ENCODE assay signal across 1 cellular context in genomic region chr7:36389371-36390198, GRCh38.
A peak's percentile ranks its signal among the peaks of the same experiment; 100 is the strongest.
TF ChIP-seq lines count a peak whose summit lies in the region.

A gene with protein sequence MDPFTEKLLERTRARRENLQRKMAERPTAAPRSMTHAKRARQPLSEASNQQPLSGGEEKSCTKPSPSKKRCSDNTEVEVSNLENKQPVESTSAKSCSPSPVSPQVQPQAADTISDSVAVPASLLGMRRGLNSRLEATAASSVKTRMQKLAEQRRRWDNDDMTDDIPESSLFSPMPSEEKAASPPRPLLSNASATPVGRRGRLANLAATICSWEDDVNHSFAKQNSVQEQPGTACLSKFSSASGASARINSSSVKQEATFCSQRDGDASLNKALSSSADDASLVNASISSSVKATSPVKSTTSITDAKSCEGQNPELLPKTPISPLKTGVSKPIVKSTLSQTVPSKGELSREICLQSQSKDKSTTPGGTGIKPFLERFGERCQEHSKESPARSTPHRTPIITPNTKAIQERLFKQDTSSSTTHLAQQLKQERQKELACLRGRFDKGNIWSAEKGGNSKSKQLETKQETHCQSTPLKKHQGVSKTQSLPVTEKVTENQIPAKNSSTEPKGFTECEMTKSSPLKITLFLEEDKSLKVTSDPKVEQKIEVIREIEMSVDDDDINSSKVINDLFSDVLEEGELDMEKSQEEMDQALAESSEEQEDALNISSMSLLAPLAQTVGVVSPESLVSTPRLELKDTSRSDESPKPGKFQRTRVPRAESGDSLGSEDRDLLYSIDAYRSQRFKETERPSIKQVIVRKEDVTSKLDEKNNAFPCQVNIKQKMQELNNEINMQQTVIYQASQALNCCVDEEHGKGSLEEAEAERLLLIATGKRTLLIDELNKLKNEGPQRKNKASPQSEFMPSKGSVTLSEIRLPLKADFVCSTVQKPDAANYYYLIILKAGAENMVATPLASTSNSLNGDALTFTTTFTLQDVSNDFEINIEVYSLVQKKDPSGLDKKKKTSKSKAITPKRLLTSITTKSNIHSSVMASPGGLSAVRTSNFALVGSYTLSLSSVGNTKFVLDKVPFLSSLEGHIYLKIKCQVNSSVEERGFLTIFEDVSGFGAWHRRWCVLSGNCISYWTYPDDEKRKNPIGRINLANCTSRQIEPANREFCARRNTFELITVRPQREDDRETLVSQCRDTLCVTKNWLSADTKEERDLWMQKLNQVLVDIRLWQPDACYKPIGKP (plus strand): TSS chr7:36389862. CDS start chr7:36390027, 165 bp downstream.

TF ChIP-seq in HepG2, 621 proteins besides CTCF, POLR2A, EP300 and RAD21 (continued from another document and continues in another):
- TF ChIP-seq TIGD3 (CRISPR knock-in tag; IDR thresholded peaks at IDR 0.05; ENCODE audit: borderline replicate concordance) (no peak), ZNF3 (CRISPR knock-in tag; IDR thresholded peaks at IDR 0.05) (no peak), TARDBP (CRISPR knock-in tag; IDR thresholded peaks at IDR 0.05) (0 out of 2 replicates have a peak, but pooled peaks have one; percentile 23), ZNF256 (CRISPR knock-in tag; conservative IDR thresholded peaks at IDR 0.05) (0 out of 2 replicates have a peak, but pooled peaks have one; percentile 25), MED8 (CRISPR knock-in tag; IDR thresholded peaks at IDR 0.05; ENCODE audit: insufficient replicate concordance) (peak; percentile 14), NFRKB (IDR thresholded peaks at IDR 0.05) (no peak), PHF21A (CRISPR knock-in tag; IDR thresholded peaks at IDR 0.05) (0 out of 2 replicates have a peak, but pooled peaks have one; percentile 8), ZNF121 (CRISPR knock-in tag; IDR thresholded peaks at IDR 0.05) (0 out of 2 replicates have a peak, but pooled peaks have one; percentile 36), THYN1 (CRISPR knock-in tag; IDR thresholded peaks at IDR 0.05; ENCODE audit: borderline replicate concordance, low read depth) (no peak), SAFB2 (CRISPR knock-in tag; IDR thresholded peaks at IDR 0.05; ENCODE audit: borderline replicate concordance, low read depth) (no peak), NCOA1 (CRISPR knock-in tag; IDR thresholded peaks at IDR 0.05) (peak; percentile 88), TAF15 (IDR thresholded peaks at IDR 0.05; ENCODE audit: low read depth, low read length, poor library complexity, severe bottlenecking) (no peak), SNAPC2 (CRISPR knock-in tag; IDR thresholded peaks at IDR 0.05) (no peak), FLYWCH1 (CRISPR knock-in tag; IDR thresholded peaks at IDR 0.05) (no peak), ZNF180 (CRISPR knock-in tag; IDR thresholded peaks at IDR 0.05; ENCODE audit: borderline replicate concordance, low read depth) (no peak), YEATS2 (CRISPR knock-in tag; IDR thresholded peaks at IDR 0.05; ENCODE audit: borderline replicate concordance) (no peak), ELF4 (CRISPR knock-in tag; IDR thresholded peaks at IDR 0.05; ENCODE audit: borderline replicate concordance) (no peak), ZKSCAN1 (IDR thresholded peaks at IDR 0.05; ENCODE audit: low read length) (no peak), CENPT (CRISPR knock-in tag; IDR thresholded peaks at IDR 0.05; ENCODE audit: low read depth) (no peak), IKZF4 (CRISPR knock-in tag; IDR thresholded peaks at IDR 0.05; ENCODE audit: borderline replicate concordance, low read depth, not compliant biosample characterization) (no peak), RBAK (CRISPR knock-in tag; IDR thresholded peaks at IDR 0.05) (no peak), XRCC5 (optimal IDR thresholded peaks at IDR 0.05; ENCODE audit: low read length) (peak; percentile 1), ZNF629 (CRISPR knock-in tag; conservative IDR thresholded peaks at IDR 0.05) (no peak), WIZ (CRISPR knock-in tag; IDR thresholded peaks at IDR 0.05) (no peak), ZFP62 (CRISPR knock-in tag; IDR thresholded peaks at IDR 0.05) (no peak), EZH2 (conservative IDR thresholded peaks at IDR 0.05; ENCODE audit: low read depth, low read length) (no peak), ZNF816 (CRISPR knock-in tag; IDR thresholded peaks at IDR 0.05; ENCODE audit: borderline replicate concordance) (peak; percentile 75; the same call in 1 of the 2 replicates), SCMH1 (CRISPR knock-in tag; IDR thresholded peaks at IDR 0.05; ENCODE audit: borderline replicate concordance) (no peak), PHF5A (CRISPR knock-in tag; IDR thresholded peaks at IDR 0.05; ENCODE audit: low read depth, unreplicated experiment) (no peak), CREB1 (IDR thresholded peaks at IDR 0.05) (peak; percentile 6; the same call in 1 of the 2 replicates), CREB1 (CRISPR knock-in tag; IDR thresholded peaks at IDR 0.05) (peak; percentile 36; the same call in 1 of the 2 replicates), TBP (CRISPR knock-in tag; IDR thresholded peaks at IDR 0.05) (no peak), ZNF282 (IDR thresholded peaks at IDR 0.05; ENCODE audit: partially characterized antibody) (no peak), NR2F2 (IDR thresholded peaks at IDR 0.05; ENCODE audit: borderline replicate concordance, low read depth) (no peak), ZNF672 (CRISPR knock-in tag; IDR thresholded peaks at IDR 0.05) (no peak), ZNF549 (CRISPR knock-in tag; IDR thresholded peaks at IDR 0.05) (no peak), ZNF337 (CRISPR knock-in tag; IDR thresholded peaks at IDR 0.05; ENCODE audit: borderline replicate concordance, low read depth) (no peak), GTF2F1 (IDR thresholded peaks at IDR 0.05; ENCODE audit: low read length) (no peak), XBP1 (CRISPR knock-in tag; IDR thresholded peaks at IDR 0.05) (no peak), KLF6 (CRISPR knock-in tag; IDR thresholded peaks at IDR 0.05) (no peak), ZNF776 (CRISPR knock-in tag; IDR thresholded peaks at IDR 0.05) (no peak), ZBTB20 (CRISPR knock-in tag; IDR thresholded peaks at IDR 0.05; ENCODE audit: borderline replicate concordance, low read depth) (no peak; the same call in 1 of the 2 replicates)
- TF ChIP-seq, protein P1, sequence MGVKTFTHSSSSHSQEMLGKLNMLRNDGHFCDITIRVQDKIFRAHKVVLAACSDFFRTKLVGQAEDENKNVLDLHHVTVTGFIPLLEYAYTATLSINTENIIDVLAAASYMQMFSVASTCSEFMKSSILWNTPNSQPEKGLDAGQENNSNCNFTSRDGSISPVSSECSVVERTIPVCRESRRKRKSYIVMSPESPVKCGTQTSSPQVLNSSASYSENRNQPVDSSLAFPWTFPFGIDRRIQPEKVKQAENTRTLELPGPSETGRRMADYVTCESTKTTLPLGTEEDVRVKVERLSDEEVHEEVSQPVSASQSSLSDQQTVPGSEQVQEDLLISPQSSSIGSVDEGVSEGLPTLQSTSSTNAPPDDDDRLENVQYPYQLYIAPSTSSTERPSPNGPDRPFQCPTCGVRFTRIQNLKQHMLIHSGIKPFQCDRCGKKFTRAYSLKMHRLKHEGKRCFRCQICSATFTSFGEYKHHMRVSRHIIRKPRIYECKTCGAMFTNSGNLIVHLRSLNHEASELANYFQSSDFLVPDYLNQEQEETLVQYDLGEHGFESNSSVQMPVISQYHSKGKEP (CRISPR knock-in tag; IDR thresholded peaks at IDR 0.05) = no peak
- TF ChIP-seq, protein P2, sequence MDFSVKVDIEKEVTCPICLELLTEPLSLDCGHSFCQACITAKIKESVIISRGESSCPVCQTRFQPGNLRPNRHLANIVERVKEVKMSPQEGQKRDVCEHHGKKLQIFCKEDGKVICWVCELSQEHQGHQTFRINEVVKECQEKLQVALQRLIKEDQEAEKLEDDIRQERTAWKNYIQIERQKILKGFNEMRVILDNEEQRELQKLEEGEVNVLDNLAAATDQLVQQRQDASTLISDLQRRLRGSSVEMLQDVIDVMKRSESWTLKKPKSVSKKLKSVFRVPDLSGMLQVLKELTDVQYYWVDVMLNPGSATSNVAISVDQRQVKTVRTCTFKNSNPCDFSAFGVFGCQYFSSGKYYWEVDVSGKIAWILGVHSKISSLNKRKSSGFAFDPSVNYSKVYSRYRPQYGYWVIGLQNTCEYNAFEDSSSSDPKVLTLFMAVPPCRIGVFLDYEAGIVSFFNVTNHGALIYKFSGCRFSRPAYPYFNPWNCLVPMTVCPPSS (IDR thresholded peaks at IDR 0.05) = no peak
- TF ChIP-seq, protein P3, sequence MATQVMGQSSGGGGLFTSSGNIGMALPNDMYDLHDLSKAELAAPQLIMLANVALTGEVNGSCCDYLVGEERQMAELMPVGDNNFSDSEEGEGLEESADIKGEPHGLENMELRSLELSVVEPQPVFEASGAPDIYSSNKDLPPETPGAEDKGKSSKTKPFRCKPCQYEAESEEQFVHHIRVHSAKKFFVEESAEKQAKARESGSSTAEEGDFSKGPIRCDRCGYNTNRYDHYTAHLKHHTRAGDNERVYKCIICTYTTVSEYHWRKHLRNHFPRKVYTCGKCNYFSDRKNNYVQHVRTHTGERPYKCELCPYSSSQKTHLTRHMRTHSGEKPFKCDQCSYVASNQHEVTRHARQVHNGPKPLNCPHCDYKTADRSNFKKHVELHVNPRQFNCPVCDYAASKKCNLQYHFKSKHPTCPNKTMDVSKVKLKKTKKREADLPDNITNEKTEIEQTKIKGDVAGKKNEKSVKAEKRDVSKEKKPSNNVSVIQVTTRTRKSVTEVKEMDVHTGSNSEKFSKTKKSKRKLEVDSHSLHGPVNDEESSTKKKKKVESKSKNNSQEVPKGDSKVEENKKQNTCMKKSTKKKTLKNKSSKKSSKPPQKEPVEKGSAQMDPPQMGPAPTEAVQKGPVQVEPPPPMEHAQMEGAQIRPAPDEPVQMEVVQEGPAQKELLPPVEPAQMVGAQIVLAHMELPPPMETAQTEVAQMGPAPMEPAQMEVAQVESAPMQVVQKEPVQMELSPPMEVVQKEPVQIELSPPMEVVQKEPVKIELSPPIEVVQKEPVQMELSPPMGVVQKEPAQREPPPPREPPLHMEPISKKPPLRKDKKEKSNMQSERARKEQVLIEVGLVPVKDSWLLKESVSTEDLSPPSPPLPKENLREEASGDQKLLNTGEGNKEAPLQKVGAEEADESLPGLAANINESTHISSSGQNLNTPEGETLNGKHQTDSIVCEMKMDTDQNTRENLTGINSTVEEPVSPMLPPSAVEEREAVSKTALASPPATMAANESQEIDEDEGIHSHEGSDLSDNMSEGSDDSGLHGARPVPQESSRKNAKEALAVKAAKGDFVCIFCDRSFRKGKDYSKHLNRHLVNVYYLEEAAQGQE (IDR thresholded peaks at IDR 0.05; ENCODE audit: borderline replicate concordance in 1 of 2, low read depth in 1 of 2, low read length in 2 of 2) = no peak
- TF ChIP-seq, protein P4, sequence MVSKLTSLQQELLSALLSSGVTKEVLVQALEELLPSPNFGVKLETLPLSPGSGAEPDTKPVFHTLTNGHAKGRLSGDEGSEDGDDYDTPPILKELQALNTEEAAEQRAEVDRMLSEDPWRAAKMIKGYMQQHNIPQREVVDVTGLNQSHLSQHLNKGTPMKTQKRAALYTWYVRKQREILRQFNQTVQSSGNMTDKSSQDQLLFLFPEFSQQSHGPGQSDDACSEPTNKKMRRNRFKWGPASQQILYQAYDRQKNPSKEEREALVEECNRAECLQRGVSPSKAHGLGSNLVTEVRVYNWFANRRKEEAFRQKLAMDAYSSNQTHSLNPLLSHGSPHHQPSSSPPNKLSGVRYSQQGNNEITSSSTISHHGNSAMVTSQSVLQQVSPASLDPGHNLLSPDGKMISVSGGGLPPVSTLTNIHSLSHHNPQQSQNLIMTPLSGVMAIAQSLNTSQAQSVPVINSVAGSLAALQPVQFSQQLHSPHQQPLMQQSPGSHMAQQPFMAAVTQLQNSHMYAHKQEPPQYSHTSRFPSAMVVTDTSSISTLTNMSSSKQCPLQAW (CRISPR knock-in tag; IDR thresholded peaks at IDR 0.05) = peak; percentile 34; the same call in 1 of the 2 replicates
- TF ChIP-seq, protein P5, sequence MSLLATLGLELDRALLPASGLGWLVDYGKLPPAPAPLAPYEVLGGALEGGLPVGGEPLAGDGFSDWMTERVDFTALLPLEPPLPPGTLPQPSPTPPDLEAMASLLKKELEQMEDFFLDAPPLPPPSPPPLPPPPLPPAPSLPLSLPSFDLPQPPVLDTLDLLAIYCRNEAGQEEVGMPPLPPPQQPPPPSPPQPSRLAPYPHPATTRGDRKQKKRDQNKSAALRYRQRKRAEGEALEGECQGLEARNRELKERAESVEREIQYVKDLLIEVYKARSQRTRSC (CRISPR knock-in tag; IDR thresholded peaks at IDR 0.05; ENCODE audit: low read depth) = no peak
- TF ChIP-seq, protein P6, sequence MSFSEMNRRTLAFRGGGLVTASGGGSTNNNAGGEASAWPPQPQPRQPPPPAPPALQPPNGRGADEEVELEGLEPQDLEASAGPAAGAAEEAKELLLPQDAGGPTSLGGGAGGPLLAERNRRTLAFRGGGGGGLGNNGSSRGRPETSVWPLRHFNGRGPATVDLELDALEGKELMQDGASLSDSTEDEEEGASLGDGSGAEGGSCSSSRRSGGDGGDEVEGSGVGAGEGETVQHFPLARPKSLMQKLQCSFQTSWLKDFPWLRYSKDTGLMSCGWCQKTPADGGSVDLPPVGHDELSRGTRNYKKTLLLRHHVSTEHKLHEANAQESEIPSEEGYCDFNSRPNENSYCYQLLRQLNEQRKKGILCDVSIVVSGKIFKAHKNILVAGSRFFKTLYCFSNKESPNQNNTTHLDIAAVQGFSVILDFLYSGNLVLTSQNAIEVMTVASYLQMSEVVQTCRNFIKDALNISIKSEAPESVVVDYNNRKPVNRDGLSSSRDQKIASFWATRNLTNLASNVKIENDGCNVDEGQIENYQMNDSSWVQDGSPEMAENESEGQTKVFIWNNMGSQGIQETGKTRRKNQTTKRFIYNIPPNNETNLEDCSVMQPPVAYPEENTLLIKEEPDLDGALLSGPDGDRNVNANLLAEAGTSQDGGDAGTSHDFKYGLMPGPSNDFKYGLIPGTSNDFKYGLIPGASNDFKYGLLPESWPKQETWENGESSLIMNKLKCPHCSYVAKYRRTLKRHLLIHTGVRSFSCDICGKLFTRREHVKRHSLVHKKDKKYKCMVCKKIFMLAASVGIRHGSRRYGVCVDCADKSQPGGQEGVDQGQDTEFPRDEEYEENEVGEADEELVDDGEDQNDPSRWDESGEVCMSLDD (CRISPR knock-in tag; IDR thresholded peaks at IDR 0.05; ENCODE audit: borderline replicate concordance) = 0 out of 2 replicates have a peak, but pooled peaks have one; percentile 3
- TF ChIP-seq, protein P7, sequence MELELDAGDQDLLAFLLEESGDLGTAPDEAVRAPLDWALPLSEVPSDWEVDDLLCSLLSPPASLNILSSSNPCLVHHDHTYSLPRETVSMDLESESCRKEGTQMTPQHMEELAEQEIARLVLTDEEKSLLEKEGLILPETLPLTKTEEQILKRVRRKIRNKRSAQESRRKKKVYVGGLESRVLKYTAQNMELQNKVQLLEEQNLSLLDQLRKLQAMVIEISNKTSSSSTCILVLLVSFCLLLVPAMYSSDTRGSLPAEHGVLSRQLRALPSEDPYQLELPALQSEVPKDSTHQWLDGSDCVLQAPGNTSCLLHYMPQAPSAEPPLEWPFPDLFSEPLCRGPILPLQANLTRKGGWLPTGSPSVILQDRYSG (CRISPR knock-in tag; IDR thresholded peaks at IDR 0.05) = no peak
